1 cellular context compared by ENCODE assay signal in genomic region chr5:139642213-139642612, GRCh38.
TF ChIP-seq lines count a peak whose summit lies in the region.

No MANE protein-coding gene starts in this region.

TF ChIP-seq in SK-N-SH, 30 proteins besides CTCF, POLR2A, EP300 and RAD21 (continued from another document):
- TF ChIP-seq IRF3 (IDR thresholded peaks at IDR 0.05; ENCODE audit: low read depth, low read length) (no peak), TEAD4 (IDR thresholded peaks at IDR 0.05; ENCODE audit: borderline replicate concordance, insufficient read depth) (no peak), GABPA (IDR thresholded peaks at IDR 0.05; ENCODE audit: low read depth) (no peak), POLR2AphosphoS5 (IDR thresholded peaks at IDR 0.05; ENCODE audit: low read depth, low read length) (no peak), USF1 (IDR thresholded peaks at IDR 0.05; ENCODE audit: borderline replicate concordance, low read depth) (no peak), SIN3A (IDR thresholded peaks at IDR 0.05; ENCODE audit: borderline replicate concordance, low read depth, low read length) (no peak), NFIC (IDR thresholded peaks at IDR 0.05; ENCODE audit: borderline replicate concordance) (no peak), ELF1 (IDR thresholded peaks at IDR 0.05) (no peak)
